In genomic region chr20:49283703-49284625, GRCh38 we compare ENCODE assay signal across 8 cellular contexts. TPM values are rescaled to one million over a fixed set of nuclear protein-coding genes. Genes with fewer than 3 reads are reported as not detected.
DNase-seq lines count a peak whose midpoint lies in the region; TF ChIP-seq lines count a peak whose summit lies in the region.

No MANE protein-coding gene starts in this region.

- no peak overlapping the region for H2BK5ac ChIP-seq in trophoblast cell (ENCODE audit: low read depth, low read length, poor library complexity)

- no peak for DNase-seq in T-helper 1 cell
- peak in 1 of 2 donors; percentile 19 for DNase-seq in trophoblast cell
- DNase-seq in HEK293T (ENCODE audit: extremely low spot score) = no peak
- no peak for DNase-seq in GF-D8 (lab: John Stamatoyannopoulos, UW)
- no peak for DNase-seq in activated CD8-positive, alpha-beta memory T cell treated with anti-CD3 and anti-CD28 coated beads, Interleukin-2, amount 50 U/mL, for 4 hours

- no peak overlapping the region for H3K9ac ChIP-seq in OCI-LY3 (ENCODE audit: low read length)
- no peak overlapping the region for H3K9ac ChIP-seq in trophoblast cell (ENCODE audit: low read length)

- peaks cover 95% of the 10 kb centered on the region for H4K20me1 ChIP-seq in OCI-LY3 (ENCODE audit: insufficient read depth, low read length)

- H3K4me2 ChIP-seq in OCI-LY3 (ENCODE audit: low read length) = peak overlapping the region; percentile 89
- peak overlapping the region; percentile 33 for H3K4me2 ChIP-seq in trophoblast cell (ENCODE audit: low read length)

- H2BK120ac ChIP-seq in trophoblast cell (ENCODE audit: insufficient read depth, low read length, poor library complexity) = no peak overlapping the region

- peaks cover 100% of the 10 kb centered on the region for H3K79me2 ChIP-seq in OCI-LY3 (ENCODE audit: low read length)
- peaks cover 16% of the 10 kb centered on the region for H3K79me2 ChIP-seq in trophoblast cell (ENCODE audit: control insufficient read depth, insufficient read depth, low read length, poor library complexity)

- H3K9me3 ChIP-seq in OCI-LY3 (ENCODE audit: insufficient read depth, low read length) = peaks cover 77% of the 10 kb centered on the region
- H3K9me3 ChIP-seq in ectodermal cell (ENCODE audit: control insufficient read depth, low read length) = no peaks in the 10 kb centered on the region
- H3K9me3 ChIP-seq in trophoblast cell (ENCODE audit: insufficient read depth, low read depth, low read length) = peaks cover 16% of the 10 kb centered on the region

- H3K36me3 ChIP-seq in OCI-LY3 (replicated peaks; ENCODE audit: low read depth, low read length) (peaks cover 100% of the 10 kb centered on the region), ectodermal cell (ENCODE audit: control insufficient read depth, insufficient read depth, low read length) (peaks cover 99% of the 10 kb centered on the region), trophoblast cell (ENCODE audit: control insufficient read depth in 1 of 2, insufficient read depth in 2 of 2, low read length in 2 of 2) (peaks cover 37 to 79% of the 10 kb centered on the region in 2 experiments)

- peak overlapping the region; percentile 93 for H3K4me3 Mint-ChIP-seq in T-helper 1 cell treated with Interleukin-12 subunit alpha and Interleukin-12 subunit beta and Interleukin-4 antibody, amounts not matched to agents 30 μg/mL and 1 μg/mL, for 36 hours

- H3K9me3 Mint-ChIP-seq in T-helper 1 cell treated with Interleukin-12 subunit alpha and Interleukin-12 subunit beta and Interleukin-4 antibody, amounts not matched to agents 30 μg/mL and 1 μg/mL, for 36 hours = peaks cover 71% of the 10 kb centered on the region

- 87% methylated on average over 3 of the region's 3 CpGs for WGBS in ectodermal cell, 2 experiments
- no CpG with 5 or more reads among the region's 3 CpGs for WGBS in trophoblast cell (ENCODE audit: extremely low coverage, insufficient coverage, insufficient read length)

- H4K8ac ChIP-seq in trophoblast cell (ENCODE audit: low read depth, low read length) = no peak overlapping the region

- H3K27me3 Mint-ChIP-seq in T-helper 1 cell treated with Interleukin-12 subunit alpha and Interleukin-12 subunit beta and Interleukin-4 antibody, amounts not matched to agents 30 μg/mL and 1 μg/mL, for 36 hours (ENCODE audit: low read depth) = no peaks in the 10 kb centered on the region

- peaks cover 63% of the 10 kb centered on the region for H3K4me1 Mint-ChIP-seq in T-helper 1 cell treated with Interleukin-12 subunit alpha and Interleukin-12 subunit beta and Interleukin-4 antibody, amounts not matched to agents 30 μg/mL and 1 μg/mL, for 36 hours (ENCODE audit: low read depth)

- H2AFZ ChIP-seq in OCI-LY3 (ENCODE audit: low read depth, low read length) (no peak overlapping the region), trophoblast cell (ENCODE audit: insufficient read depth, low read length, poor library complexity) (no peak overlapping the region)

- CTCF ChIA-PET in HEK293T (lab: Yijun Ruan, JAX) = no interaction called here

- H4K12ac ChIP-seq in trophoblast cell (ENCODE audit: low read depth, low read length) = no peak overlapping the region

- H3K36me3 Mint-ChIP-seq in T-helper 1 cell treated with Interleukin-12 subunit alpha and Interleukin-12 subunit beta and Interleukin-4 antibody, amounts not matched to agents 30 μg/mL and 1 μg/mL, for 36 hours (ENCODE audit: low read depth) = peaks cover 100% of the 10 kb centered on the region

- H3K4ac ChIP-seq in trophoblast cell (ENCODE audit: low read depth, low read length) = peak overlapping the region; percentile 3

- TF ChIP-seq CTCF in OCI-LY3 (IDR thresholded peaks at IDR 0.05; ENCODE audit: low read depth, low read length) = no peak

- peaks cover 2% of the 10 kb centered on the region for H3K79me1 ChIP-seq in trophoblast cell (ENCODE audit: low read length)

- no peak overlapping the region for H3K14ac ChIP-seq in trophoblast cell (ENCODE audit: low read length)

- H3K27ac ChIP-seq in OCI-LY3 (ENCODE audit: low read length) (peak overlapping the region; percentile 85; the same call in 1 of the 2 replicates), ectodermal cell (ENCODE audit: insufficient read depth, low read depth, low read length, poor library complexity, severe bottlenecking) (no peak overlapping the region), trophoblast cell (ENCODE audit: low read depth, low read length) (no peak overlapping the region)

- H3K23ac ChIP-seq in trophoblast cell (ENCODE audit: low read length) = no peak overlapping the region

- no peak overlapping the region for H3K18ac ChIP-seq in trophoblast cell (ENCODE audit: low read length)

- peaks cover 76% of the 10 kb centered on the region for H3K4me1 ChIP-seq in OCI-LY3 (ENCODE audit: low read length)
- H3K4me1 ChIP-seq in ectodermal cell (ENCODE audit: control insufficient read depth, insufficient read depth, low read length) = no peaks in the 10 kb centered on the region
- peaks cover 14 to 23% of the 10 kb centered on the region in 2 experiments for H3K4me1 ChIP-seq in trophoblast cell (ENCODE audit: control insufficient read depth in 1 of 2, insufficient read depth in 2 of 2, low read length in 2 of 2)

- H2BK12ac ChIP-seq in trophoblast cell (ENCODE audit: low read length) = no peak overlapping the region

- POLR2A ChIA-PET in HEK293T (lab: Yijun Ruan, JAX) = no interaction called here

- H3K27me3 ChIP-seq in OCI-LY3 (ENCODE audit: low read depth, low read length) (no peaks in the 10 kb centered on the region), ectodermal cell (ENCODE audit: control insufficient read depth, insufficient read depth, low read length, poor library complexity, severe bottlenecking) (no peaks in the 10 kb centered on the region), trophoblast cell (ENCODE audit: insufficient read depth, low read length) (no peaks in the 10 kb centered on the region)

- peak overlapping the region; percentile 62 for H3K27ac Mint-ChIP-seq in T-helper 1 cell treated with Interleukin-12 subunit alpha and Interleukin-12 subunit beta and Interleukin-4 antibody, amounts not matched to agents 30 μg/mL and 1 μg/mL, for 36 hours

- no peak overlapping the region for H4K91ac ChIP-seq in trophoblast cell (ENCODE audit: low read depth, low read length)

- no peak overlapping the region for H2AK5ac ChIP-seq in trophoblast cell (ENCODE audit: low read length)

- H3K4me3 ChIP-seq in OCI-LY3 (ENCODE audit: low read length) = peak overlapping the region; percentile 82
- H3K4me3 ChIP-seq in ectodermal cell (ENCODE audit: insufficient read depth, low read depth, low read length) = peak overlapping the region; percentile 18
- no peak overlapping the region for H3K4me3 ChIP-seq in trophoblast cell (ENCODE audit: low read depth, low read length)

TF ChIP-seq in HEK293T, 16 proteins besides CTCF, POLR2A, EP300 and RAD21:
- TF ChIP-seq ELF4 (IDR thresholded peaks at IDR 0.05) (no peak), FOXK2 (IDR thresholded peaks at IDR 0.05) (no peak), SP1 (IDR thresholded peaks at IDR 0.05) (no peak), ARNT (IDR thresholded peaks at IDR 0.05) (no peak), ZNF384 (IDR thresholded peaks at IDR 0.05) (no peak), CTBP1 (IDR thresholded peaks at IDR 0.05; ENCODE audit: borderline replicate concordance) (no peak), PKNOX1 (IDR thresholded peaks at IDR 0.05) (no peak), NFRKB (IDR thresholded peaks at IDR 0.05) (no peak), HDGF (IDR thresholded peaks at IDR 0.05; ENCODE audit: borderline replicate concordance) (no peak), BHLHE40 (IDR thresholded peaks at IDR 0.05; ENCODE audit: borderline replicate concordance) (no peak), SUZ12 (IDR thresholded peaks at IDR 0.05) (no peak), FOXM1 (IDR thresholded peaks at IDR 0.05; ENCODE audit: borderline replicate concordance) (no peak)
TF ChIP-seq in HEK293T: peak in this region for 0.

RNA-seq across cellular contexts. Expression of gene ZNFX1, which starts 6.1 kb away (rescaled TPM):
- polyA plus RNA-seq in ectodermal cell (2013, experiment 1 of 4) = 5.7 TPM
- polyA plus RNA-seq in ectodermal cell (2013, experiment 2 of 4) = 6.2 TPM
- 5.6 TPM for polyA plus RNA-seq in ectodermal cell (2013, experiment 3 of 4)
- 5.8 TPM for polyA plus RNA-seq in ectodermal cell (2013, experiment 4 of 4)
- polyA plus RNA-seq in trophoblast cell (2013) = 6.3 TPM in 2 replicates
